ENCODE assay signal across 18 cellular contexts in the genomic region with DNA sequence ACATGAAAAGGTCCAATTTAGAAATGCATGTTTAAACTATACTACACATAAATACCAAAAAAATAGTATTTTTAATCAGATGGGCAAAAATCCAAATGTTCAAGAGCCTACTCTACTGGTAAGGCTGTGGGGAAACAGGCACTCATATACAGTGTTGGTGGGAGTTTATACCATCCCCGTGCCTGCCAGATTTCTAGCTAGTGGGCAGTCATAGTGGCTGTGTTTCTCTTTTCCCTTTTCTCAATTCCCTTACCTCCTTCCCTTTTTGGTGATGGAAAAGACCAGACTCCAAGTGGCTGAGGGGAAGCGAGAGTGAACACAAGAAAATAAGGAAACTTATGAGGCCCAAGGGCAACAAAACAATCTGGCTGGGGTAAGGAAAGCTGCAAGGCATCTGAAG.
"Had no signal": no experiment of that assay in that cellular context is flagged by ENCODE, and none has a peak within 500 bp of the region (broad histone marks: within the 10 kb centered on the region; RNA-seq: fewer than 3 reads in every experiment).

No MANE protein-coding gene starts in this region.

- H3K4me1 ChIP-seq: colonic mucosa, pancreas, transverse colon had no signal

- H3K27me3 ChIP-seq: colonic mucosa, heart right ventricle, neutrophil, pancreas, transverse colon had no signal

- DNase-seq: activated CD4-positive, alpha-beta T cell treated with anti-CD3 and anti-CD28 coated beads, Interleukin-2, amount 10 ng/mL, durations not matched to agents 24 days and 14 days; activated naive CD4-positive, alpha-beta T cell treated with Interleukin-2 at 50 U/mL for 16 hours; activated T-cell treated with anti-CD3 and anti-CD28 coated beads, Interleukin-2, amount 50 U/mL, for 1 hour; anterior cingulate cortex; central memory CD4-positive, alpha-beta T cell; colonic mucosa; foreskin melanocyte; heart right ventricle; immature natural killer cell; kidney glomerular epithelial cell; pancreas; stimulated activated CD4-positive, alpha-beta T cell treated with anti-CD3 and anti-CD28 coated beads, Interleukin-2, amount 100 ng/mL, for 24 hours; stimulated activated naive CD4-positive, alpha-beta T cell treated with Interleukin-2 at 50 U/mL for 16 hours; T1000; transverse colon had no signal

- H3K9me3 ChIP-seq: colonic mucosa, heart right ventricle, neutrophil, pancreas, transverse colon had no signal

- ATAC-seq: activated CD8-positive, alpha-beta T cell treated with anti-CD3 and anti-CD28 coated beads for 36 hours; natural killer cell treated with Interleukin-12 subunit alpha and Interleukin-12 subunit beta and Interleukin-15 and Interleukin-18, amount 100 ng/mL, for 72 hours had no signal

- H3K36me3 ChIP-seq: colonic mucosa had no signal

- FAIRE-seq: pancreas had no signal

- H3K4me3 ChIP-seq: colonic mucosa, heart right ventricle, pancreas, transverse colon had no signal

- H3K27ac ChIP-seq: colonic mucosa, heart right ventricle, neutrophil, pancreas, transverse colon had no signal
